ENCODE assay signal across 7 cellular contexts in genomic region chr1:20673626-20674025, GRCh38. TPM values are rescaled to one million over a fixed set of nuclear protein-coding genes. Genes with fewer than 3 reads are reported as not detected.
"Had no signal": no experiment of that assay in that cellular context is flagged by ENCODE, and none has a peak within 500 bp of the region (broad histone marks: within the 10 kb centered on the region; RNA-seq: fewer than 3 reads in every experiment).

No MANE protein-coding gene starts in this region.

RNA-seq across cellular contexts. Expression of gene KIF17, which starts 44.2 kb away (rescaled TPM):
- total RNA-seq: naive thymus-derived CD4-positive, alpha-beta T cell; naive thymus-derived CD8-positive, alpha-beta T cell had no signal
- polyA plus RNA-seq: naive thymus-derived CD4-positive, alpha-beta T cell; naive thymus-derived CD8-positive, alpha-beta T cell had no signal

RNA-seq across cellular contexts. Expression of gene SH2D5, which starts 58.9 kb away (rescaled TPM):
- total RNA-seq: left ventricle myocardium inferior; lower lobe of right lung; mononuclear cell; naive thymus-derived CD8-positive, alpha-beta T cell had no signal
- polyA plus RNA-seq: immature natural killer cell; liver; naive thymus-derived CD4-positive, alpha-beta T cell; naive thymus-derived CD8-positive, alpha-beta T cell had no signal
